In genomic region chr22:29340566-29340965, GRCh38 we compare ENCODE assay signal across 19 cellular contexts.
A peak's percentile ranks its signal among the peaks of the same experiment; 100 is the strongest.
DNase-seq lines count a peak whose midpoint lies in the region; ATAC-seq and TF ChIP-seq lines count a peak whose summit lies in the region.
"Had no signal": no experiment of that assay in that cellular context is flagged by ENCODE, and none has a peak within 500 bp of the region (broad histone marks: within the 10 kb centered on the region; RNA-seq: fewer than 3 reads in every experiment).

No MANE protein-coding gene starts in this region.

- H3K9me3 Mint-ChIP-seq in stimulated activated naive B cell treated with anti-CD40 and anti-IgM and Interleukin-4, amounts not matched to agents 10 μg/mL and 1 μg/mL and 100 μg/mL, for 72 hours, result no peaks in the 10 kb centered on the region

- H3K9me3 ChIP-seq in BLaER1 treated with 17β-estradiol and CSF1 and Interleukin-3, amounts not matched to agents 10 nM and 100 nM (replicated peaks in 1 of 11), result no peaks in the 10 kb centered on the region
- H3K9me3 ChIP-seq in HEK293 (ENCODE audit: control insufficient read depth, insufficient read depth, low read depth, low read length), result no peaks in the 10 kb centered on the region
- H3K9me3 ChIP-seq: A549 had no signal

- CTCF ChIA-PET in HEK293 (lab: Yijun Ruan, JAX), result interaction anchor here (1.0 kb wide), 1 partner anchor 15 kb away, joined by 3 read pairs; no protein-coding TSS in a partner anchor

- H3K27ac ChIP-seq in BLaER1 treated with 17β-estradiol and CSF1 and Interleukin-3, amounts not matched to agents 10 nM and 100 nM, result peak overlapping the region in 3 of 11 experiments; percentile 63 to 72 (median 68); a peak in 3 of 22 replicates
- no peak overlapping the region for H3K27ac ChIP-seq in HEK293 (ENCODE audit: extremely low read depth, low read depth, low read length)
- peak overlapping the region; percentile 87; the same call in 1 of the 2 replicates for H3K27ac ChIP-seq in VCaP
- H3K27ac ChIP-seq: A549 had no signal

- no peaks in the 10 kb centered on the region for H3K27me3 ChIP-seq in BLaER1 treated with 17β-estradiol and CSF1 and Interleukin-3, amounts not matched to agents 10 nM and 100 nM

- H3K36me3 ChIP-seq in BLaER1 treated with 17β-estradiol and CSF1 and Interleukin-3, amounts not matched to agents 10 nM and 100 nM, result peaks cover 57 to 100% (median 82%) of the 10 kb centered on the region in 11 experiments
- H3K36me3 ChIP-seq in HEK293 (ENCODE audit: control insufficient read depth in 2 of 2, insufficient read depth in 1 of 2, low read length in 2 of 2), result peaks cover 7 to 86% of the 10 kb centered on the region in 2 experiments

- no peak for DNase-seq in stimulated activated naive B cell treated with anti-CD40 and anti-IgM and Interleukin-4, amounts not matched to agents 10 μg/mL and 1 μg/mL and 100 μg/mL, for 72 hours
- DNase-seq in NCI-H748 treated with DMSO at 0.1 percent for 48 hours (lab: John Stamatoyannopoulos, UW) (no peak), NCI-H524 treated with DMSO at 0.1 percent for 48 hours (lab: John Stamatoyannopoulos, UW) (no peak)
- DNase-seq in stimulated activated CD4-positive, alpha-beta T cell treated with anti-CD3 and anti-CD28 coated beads, Interleukin-12 subunit alpha, Interleukin-12 subunit beta, amount 100 ng/mL, for 4 hours, result no peak
- DNase-seq: 8988T; ACHN; AML-193; Calu3; CD4-positive, alpha-beta memory T cell; COR-L47; DMS53; DMS79 treated with DMSO at 0.1 percent for 48 hours; GF-D8; GOT3; HCEC 1CT had no signal

- no peak for ATAC-seq in stimulated activated naive B cell treated with anti-CD40 and anti-IgM and Interleukin-4, amounts not matched to agents 10 μg/mL and 1 μg/mL and 100 μg/mL, for 72 hours (replicated peaks)
- ATAC-seq: A549 had no signal

- peaks cover 6 to 100% (median 54%) of the 10 kb centered on the region in 11 experiments; a peak in 20 of 22 replicates for H4K20me1 ChIP-seq in BLaER1 treated with 17β-estradiol and CSF1 and Interleukin-3, amounts not matched to agents 10 nM and 100 nM

- no peaks in the 10 kb centered on the region for H3K27me3 Mint-ChIP-seq in stimulated activated naive B cell treated with anti-CD40 and anti-IgM and Interleukin-4, amounts not matched to agents 10 μg/mL and 1 μg/mL and 100 μg/mL, for 72 hours
- H3K27me3 Mint-ChIP-seq: CD4-positive, alpha-beta memory T cell had no signal

- POLR2A ChIA-PET in HEK293 (lab: Yijun Ruan, JAX), result no interaction called here

- H3K9ac ChIP-seq in BLaER1 treated with 17β-estradiol and CSF1 and Interleukin-3, amounts not matched to agents 10 nM and 100 nM, result peak overlapping the region in 1 of 11 experiments; percentile 29; a peak in 1 of 22 replicates

- H3K4me3 ChIP-seq in BLaER1 treated with 17β-estradiol and CSF1 and Interleukin-3, amounts not matched to agents 10 nM and 100 nM, result no peak overlapping the region
- no peak overlapping the region for H3K4me3 ChIP-seq in HEK293 (ENCODE audit: low read depth, low read length)
- H3K4me3 ChIP-seq: A549 had no signal

- peaks cover 20 to 25% of the 10 kb centered on the region in 2 donors for H3K4me1 Mint-ChIP-seq in stimulated activated naive B cell treated with anti-CD40 and anti-IgM and Interleukin-4, amounts not matched to agents 10 μg/mL and 1 μg/mL and 100 μg/mL, for 72 hours

- no peak overlapping the region for H3K4me3 Mint-ChIP-seq in stimulated activated naive B cell treated with anti-CD40 and anti-IgM and Interleukin-4, amounts not matched to agents 10 μg/mL and 1 μg/mL and 100 μg/mL, for 72 hours
- H3K4me3 Mint-ChIP-seq: CD4-positive, alpha-beta memory T cell had no signal

- H3K27ac Mint-ChIP-seq in stimulated activated naive B cell treated with anti-CD40 and anti-IgM and Interleukin-4, amounts not matched to agents 10 μg/mL and 1 μg/mL and 100 μg/mL, for 72 hours, result peak overlapping the region; percentile 75

- peaks cover 53 to 91% (median 86%) of the 10 kb centered on the region in 10 experiments for H3K4me1 ChIP-seq in BLaER1 treated with 17β-estradiol and CSF1 and Interleukin-3, amounts not matched to agents 10 nM and 100 nM
- H3K4me1 ChIP-seq in HEK293 (ENCODE audit: control insufficient read depth, insufficient read depth, low read length), result peaks cover 15% of the 10 kb centered on the region

- peaks cover 65 to 77% of the 10 kb centered on the region in 2 donors for H3K36me3 Mint-ChIP-seq in stimulated activated naive B cell treated with anti-CD40 and anti-IgM and Interleukin-4, amounts not matched to agents 10 μg/mL and 1 μg/mL and 100 μg/mL, for 72 hours

- H3K4me2 ChIP-seq in BLaER1 treated with 17β-estradiol and CSF1 and Interleukin-3, amounts not matched to agents 10 nM and 100 nM, result peak overlapping the region in 6 of 11 experiments; percentile 27 to 98 (median 42); a peak in 10 of 22 replicates
- H3K4me2 ChIP-seq: A549 had no signal

- TF ChIP-seq CTCF in HEK293 (tag by site-specific recombination; IDR thresholded peaks at IDR 0.05) (no peak), VCaP (conservative IDR thresholded peaks at IDR 0.05) (no peak)

TF ChIP-seq in HEK293, 187 proteins besides CTCF, POLR2A, EP300 and RAD21:
- TF ChIP-seq ZSCAN30 (tag by site-specific recombination; IDR thresholded peaks at IDR 0.05) (no peak), GLIS1 (tag by site-specific recombination; IDR thresholded peaks at IDR 0.05) (0 out of 2 replicates have a peak, but pooled peaks have one; percentile 17), ZIC2 (tag by site-specific recombination; IDR thresholded peaks at IDR 0.05) (peak; percentile 45)
